In genomic region chr7:41793556-41793955, GRCh38 we compare ENCODE assay signal across 29 cellular contexts.
"Had no signal": no experiment of that assay in that cellular context is flagged by ENCODE, and none has a peak within 500 bp of the region (broad histone marks: within the 10 kb centered on the region; RNA-seq: fewer than 3 reads in every experiment).

No MANE protein-coding gene starts in this region.

- H3K27ac Mint-ChIP-seq: stimulated activated effector memory CD8-positive, alpha-beta T cell treated with anti-CD3 and anti-CD28 coated beads, Interleukin-12 subunit alpha, Interleukin-12 subunit beta, amount 100 ng/mL, for 72 hours; stimulated activated memory B cell treated with anti-CD40 and anti-IgM and Interleukin-4, amounts not matched to agents 10 μg/mL and 1 μg/mL and 100 μg/mL, for 72 hours; stimulated activated naive B cell treated with anti-CD40 and anti-IgM and Interleukin-4, amounts not matched to agents 10 μg/mL and 1 μg/mL and 100 μg/mL, for 72 hours; stimulated activated naive CD8-positive, alpha-beta T cell treated with anti-CD3 and anti-CD28 coated beads, Interleukin-15, amount 100 ng/mL, for 72 hours; stimulated activated naive CD8-positive, alpha-beta T cell treated with anti-CD3 and anti-CD28 coated beads, Interleukin-15, Interleukin-2, amounts not matched to agents 100 ng/mL and 50 ng/mL, for 24 hours; type B pancreatic cell had no signal

- H3K9me3 Mint-ChIP-seq: stimulated activated effector memory CD8-positive, alpha-beta T cell treated with anti-CD3 and anti-CD28 coated beads, Interleukin-12 subunit alpha, Interleukin-12 subunit beta, amount 100 ng/mL, for 72 hours; stimulated activated memory B cell treated with anti-CD40 and anti-IgM and Interleukin-4, amounts not matched to agents 10 μg/mL and 1 μg/mL and 100 μg/mL, for 72 hours; stimulated activated naive CD8-positive, alpha-beta T cell treated with anti-CD3 and anti-CD28 coated beads, Interleukin-15, amount 100 ng/mL, for 72 hours; stimulated activated naive CD8-positive, alpha-beta T cell treated with anti-CD3 and anti-CD28 coated beads, Interleukin-15, Interleukin-2, amounts not matched to agents 100 ng/mL and 50 ng/mL, for 24 hours had no signal

- H3K27me3 ChIP-seq: stomach, suprapubic skin, testis, thyroid gland, tibial artery, tibial nerve, transverse colon, upper lobe of left lung, upper lobe of right lung, uterus, vagina had no signal

- DNase-seq: stimulated activated CD4-positive, alpha-beta T cell treated with anti-CD3 and anti-CD28 coated beads, Interleukin-2, amount 100 ng/mL, for 48 hours; stimulated activated CD4-positive, alpha-beta T cell treated with anti-CD3 and anti-CD28 coated beads, Interleukin-4, amount 100 ng/mL, for 1 hour; stimulated activated CD4-positive, alpha-beta T cell treated with anti-CD3 and anti-CD28 coated beads, Interleukin-4, amount 100 ng/mL, for 24 hours; stimulated activated CD4-positive, alpha-beta T cell treated with anti-CD3 and anti-CD28 coated beads, Interleukin-4, amount 100 ng/mL, for 4 hours; stimulated activated CD8-positive, alpha-beta memory T cell treated with anti-CD3 and anti-CD28 coated beads, Interleukin-4, amount 100 ng/mL, for 48 hours; stimulated activated naive B cell treated with anti-CD40 and anti-IgM and Interleukin-4, amounts not matched to agents 10 μg/mL and 1 μg/mL and 100 μg/mL, for 72 hours; stimulated activated naive CD4-positive, alpha-beta T cell; stimulated activated naive CD4-positive, alpha-beta T cell treated with Interleukin-2 at 50 U/mL for 16 hours; stimulated activated naive CD8-positive, alpha-beta T cell treated with anti-CD3 and anti-CD28 coated beads, Interleukin-15, amount 100 ng/mL, for 72 hours; stimulated activated naive CD8-positive, alpha-beta T cell treated with anti-CD3 and anti-CD28 coated beads, Interleukin-15, Interleukin-2, amounts not matched to agents 100 U/mL and 50 U/mL, for 24 hours; stomach; substantia nigra; testis; thyroid gland; tibial artery; transverse colon; trophoblast cell; upper lobe of left lung; upper lobe of right lung; uterus had no signal

- H3K4me3 Mint-ChIP-seq: stimulated activated effector memory CD8-positive, alpha-beta T cell treated with anti-CD3 and anti-CD28 coated beads, Interleukin-12 subunit alpha, Interleukin-12 subunit beta, amount 100 ng/mL, for 72 hours; stimulated activated memory B cell treated with anti-CD40 and anti-IgM and Interleukin-4, amounts not matched to agents 10 μg/mL and 1 μg/mL and 100 μg/mL, for 72 hours; stimulated activated naive B cell treated with anti-CD40 and anti-IgM and Interleukin-4, amounts not matched to agents 10 μg/mL and 1 μg/mL and 100 μg/mL, for 72 hours; stimulated activated naive CD8-positive, alpha-beta T cell treated with anti-CD3 and anti-CD28 coated beads, Interleukin-15, amount 100 ng/mL, for 72 hours; stimulated activated naive CD8-positive, alpha-beta T cell treated with anti-CD3 and anti-CD28 coated beads, Interleukin-15, Interleukin-2, amounts not matched to agents 100 ng/mL and 50 ng/mL, for 24 hours; type B pancreatic cell had no signal

- H3K36me3 ChIP-seq: stomach, suprapubic skin, thoracic aorta, thyroid gland, tibial artery, tibial nerve, transverse colon, upper lobe of left lung, upper lobe of right lung, uterus, vagina had no signal

- H3K4me1 ChIP-seq: stomach, suprapubic skin, testis, thyroid gland, transverse colon, upper lobe of left lung, upper lobe of right lung, uterus, vagina had no signal

- H3K27ac ChIP-seq: stomach, suprapubic skin, testis, thoracic aorta, thyroid gland, tibial nerve, transverse colon, upper lobe of left lung, upper lobe of right lung, uterus, vagina had no signal

- FAIRE-seq: urothelium cell line had no signal

- H3K4me3 ChIP-seq: stomach, suprapubic skin, testis, thoracic aorta, thyroid gland, tibial artery, tibial nerve, transverse colon, upper lobe of left lung, upper lobe of right lung, uterus, vagina had no signal

- H3K9me3 ChIP-seq: stomach, suprapubic skin, testis, thoracic aorta, thyroid gland, tibial artery, tibial nerve, transverse colon, upper lobe of left lung, upper lobe of right lung, uterus, vagina had no signal

- H3K36me3 Mint-ChIP-seq: stimulated activated effector memory CD8-positive, alpha-beta T cell treated with anti-CD3 and anti-CD28 coated beads, Interleukin-12 subunit alpha, Interleukin-12 subunit beta, amount 100 ng/mL, for 72 hours; stimulated activated memory B cell treated with anti-CD40 and anti-IgM and Interleukin-4, amounts not matched to agents 10 μg/mL and 1 μg/mL and 100 μg/mL, for 72 hours; stimulated activated naive B cell treated with anti-CD40 and anti-IgM and Interleukin-4, amounts not matched to agents 10 μg/mL and 1 μg/mL and 100 μg/mL, for 72 hours; type B pancreatic cell had no signal

- ATAC-seq: stimulated activated effector memory CD8-positive, alpha-beta T cell treated with anti-CD3 and anti-CD28 coated beads, Interleukin-12 subunit alpha, Interleukin-12 subunit beta, amount 100 ng/mL, for 72 hours; stimulated activated memory B cell treated with anti-CD40 and anti-IgM and Interleukin-4, amounts not matched to agents 10 μg/mL and 1 μg/mL and 100 μg/mL, for 72 hours; stimulated activated naive B cell treated with anti-CD40 and anti-IgM and Interleukin-4, amounts not matched to agents 10 μg/mL and 1 μg/mL and 100 μg/mL, for 72 hours; stimulated activated naive CD8-positive, alpha-beta T cell treated with anti-CD3 and anti-CD28 coated beads, Interleukin-15, amount 100 ng/mL, for 72 hours; stimulated activated naive CD8-positive, alpha-beta T cell treated with anti-CD3 and anti-CD28 coated beads, Interleukin-15, Interleukin-2, amounts not matched to agents 100 U/mL and 50 U/mL, for 24 hours; upper lobe of right lung had no signal

- H3K27me3 Mint-ChIP-seq: stimulated activated memory B cell treated with anti-CD40 and anti-IgM and Interleukin-4, amounts not matched to agents 10 μg/mL and 1 μg/mL and 100 μg/mL, for 72 hours; stimulated activated naive B cell treated with anti-CD40 and anti-IgM and Interleukin-4, amounts not matched to agents 10 μg/mL and 1 μg/mL and 100 μg/mL, for 72 hours; stimulated activated naive CD8-positive, alpha-beta T cell treated with anti-CD3 and anti-CD28 coated beads, Interleukin-15, Interleukin-2, amounts not matched to agents 100 ng/mL and 50 ng/mL, for 24 hours had no signal

- H3K4me1 Mint-ChIP-seq: stimulated activated effector memory CD8-positive, alpha-beta T cell treated with anti-CD3 and anti-CD28 coated beads, Interleukin-12 subunit alpha, Interleukin-12 subunit beta, amount 100 ng/mL, for 72 hours; stimulated activated memory B cell treated with anti-CD40 and anti-IgM and Interleukin-4, amounts not matched to agents 10 μg/mL and 1 μg/mL and 100 μg/mL, for 72 hours; stimulated activated naive B cell treated with anti-CD40 and anti-IgM and Interleukin-4, amounts not matched to agents 10 μg/mL and 1 μg/mL and 100 μg/mL, for 72 hours; stimulated activated naive CD8-positive, alpha-beta T cell treated with anti-CD3 and anti-CD28 coated beads, Interleukin-15, amount 100 ng/mL, for 72 hours had no signal
